10 cellular contexts compared by ENCODE assay signal in the genomic region with DNA sequence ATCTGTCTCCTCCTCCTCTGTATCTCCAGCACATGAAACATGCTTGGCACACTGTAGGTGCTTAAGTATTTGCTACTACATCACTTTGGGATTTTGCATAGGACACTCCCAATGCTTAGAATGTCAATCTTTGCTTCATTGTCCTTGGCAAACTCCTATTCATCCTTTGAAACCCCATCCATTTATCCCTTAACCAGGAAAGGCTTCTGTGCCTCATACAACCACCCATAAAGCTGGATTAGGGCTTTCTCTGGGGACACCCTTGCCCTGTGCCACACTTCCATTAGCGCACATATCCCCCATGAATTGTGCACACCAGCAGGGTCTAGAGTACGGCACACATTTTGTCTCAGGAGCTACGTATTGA. TPM values are rescaled to one million over a fixed set of nuclear protein-coding genes. Genes with fewer than 3 reads are reported as not detected.
A peak's percentile ranks its signal among the peaks of the same experiment; 100 is the strongest.
DNase-seq lines count a peak whose midpoint lies in the region; ATAC-seq and TF ChIP-seq lines count a peak whose summit lies in the region.
"Had no signal": no experiment of that assay in that cellular context is flagged by ENCODE, and none has a peak within 500 bp of the region (broad histone marks: within the 10 kb centered on the region; RNA-seq: fewer than 3 reads in every experiment).

No MANE protein-coding gene starts in this region.

- DNase-seq in GM12864 (ENCODE audit: low read depth) (no peak), PC-3 (no peak), endothelial cell (ENCODE audit: low spot score) (no peak), osteoblast (ENCODE audit: insufficient read length, low spot score, missing footprints) (peak; percentile 66), NCI-H1694 treated with DMSO at 0.1 percent for 48 hours (lab: John Stamatoyannopoulos, UW) (no peak), NCI-H146 (lab: John Stamatoyannopoulos, UW) (no peak), ureter (ENCODE audit: low spot score) (no peak)
- DNase-seq: activated CD4-positive, alpha-beta T cell treated with anti-CD3 and anti-CD28 coated beads, Interleukin-2, amount 50 U/mL, for 4 hours; NCI-H187 had no signal

- TF ChIP-seq CTCF in GM12864 (IDR thresholded peaks at IDR 0.05; ENCODE audit: low read depth, low read length, missing control alignments), result no peak
- no peak for TF ChIP-seq CTCF in PC-3 (conservative IDR thresholded peaks at IDR 0.05; ENCODE audit: low read depth, low read length)
- no peak for TF ChIP-seq CTCF in endothelial cell (IDR thresholded peaks at IDR 0.05; ENCODE audit: unreplicated experiment)
- no peak for TF ChIP-seq CTCF in osteoblast (IDR thresholded peaks at IDR 0.05; ENCODE audit: extremely low read depth, low read depth, low read length)

- H3K4me1 Mint-ChIP-seq in endothelial cell (ENCODE audit: unreplicated experiment), result peaks cover 9% of the 10 kb centered on the region

- BruUV-seq in PC-3 (replicated peaks; lab: Mats Ljungman, UMichigan), result no TSS peak

- H3K27me3 Mint-ChIP-seq in endothelial cell (ENCODE audit: unreplicated experiment), result peaks cover 20% of the 10 kb centered on the region

- H3K4me3 ChIP-seq in GM12864 (ENCODE audit: low read depth, low read length), result peak overlapping the region; percentile 43; the same call in 1 of the 2 replicates
- H3K4me3 ChIP-seq in PC-3 (ENCODE audit: low read length), result peak overlapping the region; percentile 64
- H3K4me3 ChIP-seq in osteoblast (ENCODE audit: insufficient read depth, low read length), result no peak overlapping the region

- H3K9me2 ChIP-seq in PC-3 (replicated peaks; ENCODE audit: low read length), result no peaks in the 10 kb centered on the region

- H3K79me2 ChIP-seq in PC-3 (ENCODE audit: low read length) (no peaks in the 10 kb centered on the region), osteoblast (ENCODE audit: insufficient read depth, low read length) (no peaks in the 10 kb centered on the region)

- peak overlapping the region; percentile 80 for H3K9ac ChIP-seq in PC-3 (ENCODE audit: low read length)

- H3K4me1 ChIP-seq in PC-3 (ENCODE audit: insufficient read depth, low read length), result peaks cover 29% of the 10 kb centered on the region
- H3K4me1 ChIP-seq in osteoblast (ENCODE audit: insufficient read depth, low read length), result no peaks in the 10 kb centered on the region

- H3K27me3 ChIP-seq in PC-3 (ENCODE audit: low read length) (no peaks in the 10 kb centered on the region), osteoblast (ENCODE audit: insufficient read depth, low read length) (peaks cover 18% of the 10 kb centered on the region)

- H3K9me3 Mint-ChIP-seq in endothelial cell (ENCODE audit: unreplicated experiment), result peaks cover 8% of the 10 kb centered on the region

- ATAC-seq in PC-3 (no peak), HG03280 (IDR thresholded peaks at IDR 0.05; ENCODE audit: unreplicated experiment) (no peak)

- H3F3A ChIP-seq in PC-3 (ENCODE audit: low read length, unreplicated experiment), result peaks cover 9% of the 10 kb centered on the region

- CTCF ChIA-PET in PC-3 (lab: Charles Lee), result interaction anchor here (0.7 kb wide), 1 partner anchor 434 kb away, joined by 3 read pairs; no protein-coding TSS in a partner anchor

- POLR2A ChIA-PET in PC-3 (lab: Charles Lee; ENCODE audit: unreplicated experiment), result no interaction called here

- H3K36me3 ChIP-seq in PC-3 (ENCODE audit: low read depth, low read length), result no peaks in the 10 kb centered on the region
- no peaks in the 10 kb centered on the region for H3K36me3 ChIP-seq in osteoblast (ENCODE audit: insufficient read depth, low read length)

- intact Hi-C loops in PC-3 (cut with micrococcal nuclease), result loop anchor here (10.0 kb wide), 1 partner anchor 95 kb away; the partner anchor contains the start of gene DNAAF3

- H2AFZ ChIP-seq in PC-3 (ENCODE audit: low read length), result no peak overlapping the region
- no peak overlapping the region for H2AFZ ChIP-seq in osteoblast (ENCODE audit: low read length)

- peak overlapping the region; percentile 77 for H3K4me3 Mint-ChIP-seq in endothelial cell (ENCODE audit: unreplicated experiment)

- H3K4me2 ChIP-seq in PC-3 (ENCODE audit: low read length) (peak overlapping the region; percentile 86), osteoblast (ENCODE audit: insufficient read depth, low read length) (no peak overlapping the region)

- peak overlapping the region; percentile 79 for H3K27ac Mint-ChIP-seq in endothelial cell (ENCODE audit: unreplicated experiment)

- H3K27ac ChIP-seq in PC-3 (ENCODE audit: low read length), result peak overlapping the region; percentile 96
- H3K27ac ChIP-seq in osteoblast (ENCODE audit: low read depth, low read length), result no peak overlapping the region

- H3K36me3 Mint-ChIP-seq in endothelial cell (ENCODE audit: low read depth, unreplicated experiment), result peaks cover 11% of the 10 kb centered on the region

- H3K9me3 ChIP-seq in PC-3 (ENCODE audit: low read length) (no peaks in the 10 kb centered on the region), osteoblast (ENCODE audit: low read depth, low read length) (peaks cover 3% of the 10 kb centered on the region)

- H4K20me1 ChIP-seq in PC-3 (ENCODE audit: low read length) (no peaks in the 10 kb centered on the region), osteoblast (ENCODE audit: insufficient read depth, low read length) (no peaks in the 10 kb centered on the region)

RNA-seq across cellular contexts. Expression of gene EPS8L1, which starts 5.8 kb away (rescaled TPM):
- total RNA-seq in PC-3 (2014; rRNA removed) (75.3 and 75.8 TPM in 2 replicates), endothelial cell (ENCODE audit: unreplicated experiment) (24.6 TPM), osteoblast (0.29 and 1.1 TPM in 2 replicates), ureter (64.6 TPM)

RNA-seq across cellular contexts. Expression of gene RDH13, which starts 6.9 kb away (rescaled TPM):
- total RNA-seq in PC-3 (2014; rRNA removed) (80.4 and 85.7 TPM in 2 replicates), endothelial cell (ENCODE audit: unreplicated experiment) (13.5 TPM), osteoblast (9.7 and 12.7 TPM in 2 replicates), ureter (24.8 TPM)

RNA-seq across cellular contexts. Expression of gene GP6, which starts 31.8 kb away (rescaled TPM):
- total RNA-seq in PC-3 (2014; rRNA removed) (0.58 TPM in 1 of 2 replicates, not detected in the other), endothelial cell (ENCODE audit: unreplicated experiment) (1.2 TPM), osteoblast (not detected in 2 replicates), ureter (1.2 TPM)

RNA-seq across cellular contexts. Expression of gene PPP1R12C, which starts 47.6 kb away (rescaled TPM):
- total RNA-seq in PC-3 (2014; rRNA removed), result 136 and 180 TPM in 2 replicates
- 136 TPM for total RNA-seq in endothelial cell (ENCODE audit: unreplicated experiment)
- total RNA-seq in osteoblast, result 49.2 and 55.0 TPM in 2 replicates
- 183 TPM for total RNA-seq in ureter

Comparison
In these comparisons a context has a peak if more than half of its experiments do, and no peak if none do; other contexts are left out.
1. RNA of gene EPS8L1, which starts 5.8 kb away (total RNA-seq): 75.3 to 75.8 TPM in PC-3, 64.6 TPM in ureter (single experiment) and 24.6 TPM in endothelial cell (single experiment); 0.29 to 1.1 TPM in osteoblast; every median in the first group is over 10 times any median in the second.